Comparison of ENCODE assay signal across 1 cellular context in genomic region chr15:99565281-99566156, GRCh38.
TF ChIP-seq lines count a peak whose summit lies in the region.

MEF2A (plus strand) TSS chr15:99565984; CDS start chr15:99633120, 67,136 bp downstream.

TF ChIP-seq in HEK293, 187 proteins besides CTCF, POLR2A, EP300 and RAD21 (continued from another document):
- TF ChIP-seq ZNF639 (tag by site-specific recombination; IDR thresholded peaks at IDR 0.05), result peak; percentile 87
- TF ChIP-seq, protein P1, sequence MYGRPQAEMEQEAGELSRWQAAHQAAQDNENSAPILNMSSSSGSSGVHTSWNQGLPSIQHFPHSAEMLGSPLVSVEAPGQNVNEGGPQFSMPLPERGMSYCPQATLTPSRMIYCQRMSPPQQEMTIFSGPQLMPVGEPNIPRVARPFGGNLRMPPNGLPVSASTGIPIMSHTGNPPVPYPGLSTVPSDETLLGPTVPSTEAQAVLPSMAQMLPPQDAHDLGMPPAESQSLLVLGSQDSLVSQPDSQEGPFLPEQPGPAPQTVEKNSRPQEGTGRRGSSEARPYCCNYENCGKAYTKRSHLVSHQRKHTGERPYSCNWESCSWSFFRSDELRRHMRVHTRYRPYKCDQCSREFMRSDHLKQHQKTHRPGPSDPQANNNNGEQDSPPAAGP (tag by site-specific recombination; IDR thresholded peaks at IDR 0.05), result peak; percentile 93
- TF ChIP-seq ZNF518A (tag by site-specific recombination; conservative IDR thresholded peaks at IDR 0.05; ENCODE audit: low read depth), result peak; percentile 41; the same call in 1 of the 2 replicates
- TF ChIP-seq RBAK (tag by site-specific recombination; IDR thresholded peaks at IDR 0.05), result 0 out of 2 replicates have a peak, but pooled peaks have one; percentile 48
- no peak for TF ChIP-seq ZNF654 (tag by site-specific recombination; IDR thresholded peaks at IDR 0.05; ENCODE audit: low read depth)
- peak; percentile 99 for TF ChIP-seq ZNF501 (tag by site-specific recombination; IDR thresholded peaks at IDR 0.05)
- peak; percentile 81 for TF ChIP-seq ZNF629 (tag by site-specific recombination; IDR thresholded peaks at IDR 0.05)
- TF ChIP-seq GLIS1 (tag by site-specific recombination; IDR thresholded peaks at IDR 0.05), result peak; percentile 64
- TF ChIP-seq, protein P2, sequence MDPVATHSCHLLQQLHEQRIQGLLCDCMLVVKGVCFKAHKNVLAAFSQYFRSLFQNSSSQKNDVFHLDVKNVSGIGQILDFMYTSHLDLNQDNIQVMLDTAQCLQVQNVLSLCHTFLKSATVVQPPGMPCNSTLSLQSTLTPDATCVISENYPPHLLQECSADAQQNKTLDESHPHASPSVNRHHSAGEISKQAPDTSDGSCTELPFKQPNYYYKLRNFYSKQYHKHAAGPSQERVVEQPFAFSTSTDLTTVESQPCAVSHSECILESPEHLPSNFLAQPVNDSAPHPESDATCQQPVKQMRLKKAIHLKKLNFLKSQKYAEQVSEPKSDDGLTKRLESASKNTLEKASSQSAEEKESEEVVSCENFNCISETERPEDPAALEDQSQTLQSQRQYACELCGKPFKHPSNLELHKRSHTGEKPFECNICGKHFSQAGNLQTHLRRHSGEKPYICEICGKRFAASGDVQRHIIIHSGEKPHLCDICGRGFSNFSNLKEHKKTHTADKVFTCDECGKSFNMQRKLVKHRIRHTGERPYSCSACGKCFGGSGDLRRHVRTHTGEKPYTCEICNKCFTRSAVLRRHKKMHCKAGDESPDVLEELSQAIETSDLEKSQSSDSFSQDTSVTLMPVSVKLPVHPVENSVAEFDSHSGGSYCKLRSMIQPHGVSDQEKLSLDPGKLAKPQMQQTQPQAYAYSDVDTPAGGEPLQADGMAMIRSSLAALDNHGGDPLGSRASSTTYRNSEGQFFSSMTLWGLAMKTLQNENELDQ (tag by site-specific recombination; IDR thresholded peaks at IDR 0.05; ENCODE audit: low read depth), result no peak
- TF ChIP-seq ZNF658 (tag by site-specific recombination; IDR thresholded peaks at IDR 0.05), result no peak
- TF ChIP-seq ZFHX2 (tag by site-specific recombination; conservative IDR thresholded peaks at IDR 0.05), result peak; percentile 92
- TF ChIP-seq ZNF302 (tag by site-specific recombination; IDR thresholded peaks at IDR 0.05; ENCODE audit: low read depth), result peak; percentile 83; the same call in 1 of the 2 replicates
- TF ChIP-seq ZNF768 (tag by site-specific recombination; IDR thresholded peaks at IDR 0.05), result no peak
- 0 out of 2 replicates have a peak, but pooled peaks have one; percentile 35 for TF ChIP-seq ZSCAN16 (tag by site-specific recombination; IDR thresholded peaks at IDR 0.05)
- no peak for TF ChIP-seq ZNF530 (tag by site-specific recombination; IDR thresholded peaks at IDR 0.05; ENCODE audit: low read depth)
- no peak for TF ChIP-seq ZNF211 (tag by site-specific recombination; IDR thresholded peaks at IDR 0.05; ENCODE audit: low read depth)
- no peak for TF ChIP-seq ZNF248 (tag by site-specific recombination; IDR thresholded peaks at IDR 0.05)
- no peak for TF ChIP-seq ZNF416 (tag by site-specific recombination; IDR thresholded peaks at IDR 0.05)
- TF ChIP-seq ZNF366 (tag by site-specific recombination; conservative IDR thresholded peaks at IDR 0.05), result peak; percentile 63
- no peak for TF ChIP-seq ZFP3 (tag by site-specific recombination; IDR thresholded peaks at IDR 0.05; ENCODE audit: low read depth)
- no peak for TF ChIP-seq ZNF670 (tag by site-specific recombination; IDR thresholded peaks at IDR 0.05; ENCODE audit: low read depth)
- TF ChIP-seq, protein P3, sequence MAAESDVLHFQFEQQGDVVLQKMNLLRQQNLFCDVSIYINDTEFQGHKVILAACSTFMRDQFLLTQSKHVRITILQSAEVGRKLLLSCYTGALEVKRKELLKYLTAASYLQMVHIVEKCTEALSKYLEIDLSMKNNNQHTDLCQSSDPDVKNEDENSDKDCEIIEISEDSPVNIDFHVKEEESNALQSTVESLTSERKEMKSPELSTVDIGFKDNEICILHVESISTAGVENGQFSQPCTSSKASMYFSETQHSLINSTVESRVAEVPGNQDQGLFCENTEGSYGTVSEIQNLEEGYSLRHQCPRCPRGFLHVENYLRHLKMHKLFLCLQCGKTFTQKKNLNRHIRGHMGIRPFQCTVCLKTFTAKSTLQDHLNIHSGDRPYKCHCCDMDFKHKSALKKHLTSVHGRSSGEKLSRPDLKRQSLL (tag by site-specific recombination; IDR thresholded peaks at IDR 0.05), result no peak
- peak; percentile 94 for TF ChIP-seq ZBTB17 (tag by site-specific recombination; IDR thresholded peaks at IDR 0.05)
- no peak for TF ChIP-seq SALL2 (tag by site-specific recombination; IDR thresholded peaks at IDR 0.05; ENCODE audit: borderline replicate concordance)
- TF ChIP-seq GLIS2 (tag by site-specific recombination; IDR thresholded peaks at IDR 0.05), result peak; percentile 75
- no peak for TF ChIP-seq BCL11A (tag by site-specific recombination; IDR thresholded peaks at IDR 0.05; ENCODE audit: low read depth)
- TF ChIP-seq GFI1B (tag by site-specific recombination; IDR thresholded peaks at IDR 0.05), result no peak
- no peak for TF ChIP-seq ZNF785 (tag by site-specific recombination; IDR thresholded peaks at IDR 0.05)
- TF ChIP-seq ZNF610 (tag by site-specific recombination; IDR thresholded peaks at IDR 0.05; ENCODE audit: borderline replicate concordance), result peak; percentile 85
- TF ChIP-seq ZNF202 (tag by site-specific recombination; IDR thresholded peaks at IDR 0.05; ENCODE audit: borderline replicate concordance), result no peak
- no peak for TF ChIP-seq ZNF175 (tag by site-specific recombination; IDR thresholded peaks at IDR 0.05)
- TF ChIP-seq ZSCAN18 (tag by site-specific recombination; IDR thresholded peaks at IDR 0.05), result peak; percentile 89
- TF ChIP-seq ZSCAN23 (tag by site-specific recombination; IDR thresholded peaks at IDR 0.05), result peak; percentile 74; the same call in 1 of the 2 replicates
- peak; percentile 95 for TF ChIP-seq KLF8 (tag by site-specific recombination; IDR thresholded peaks at IDR 0.05)
- 0 out of 2 replicates have a peak, but pooled peaks have one; percentile 72 for TF ChIP-seq ZFP69B (tag by site-specific recombination; IDR thresholded peaks at IDR 0.05)
- no peak for TF ChIP-seq ZNF350 (tag by site-specific recombination; IDR thresholded peaks at IDR 0.05)
- no peak for TF ChIP-seq ZNF701 (tag by site-specific recombination; IDR thresholded peaks at IDR 0.05)
- no peak for TF ChIP-seq ZNF354C (tag by site-specific recombination; IDR thresholded peaks at IDR 0.05; ENCODE audit: borderline replicate concordance, low read depth)
- TF ChIP-seq HOXD13 (CRISPR knock-in tag; IDR thresholded peaks at IDR 0.05; ENCODE audit: borderline replicate concordance), result no peak
- TF ChIP-seq ZNF133 (tag by site-specific recombination; IDR thresholded peaks at IDR 0.05), result no peak
- peak; percentile 84 for TF ChIP-seq WT1 (tag by site-specific recombination; IDR thresholded peaks at IDR 0.05)
- peak; percentile 46; the same call in 1 of the 2 replicates for TF ChIP-seq ZNF600 (tag by site-specific recombination; IDR thresholded peaks at IDR 0.05)
- TF ChIP-seq ZNF426 (tag by site-specific recombination; IDR thresholded peaks at IDR 0.05), result no peak
- TF ChIP-seq FEZF1 (tag by site-specific recombination; IDR thresholded peaks at IDR 0.05), result peak; percentile 48; the same call in 1 of the 2 replicates
- TF ChIP-seq ZNF488 (tag by site-specific recombination; IDR thresholded peaks at IDR 0.05), result no peak
- 0 out of 2 replicates have a peak, but pooled peaks have one; percentile 62 for TF ChIP-seq INSM2 (tag by site-specific recombination; IDR thresholded peaks at IDR 0.05)
- peak; percentile 32; the same call in 1 of the 2 replicates for TF ChIP-seq ZNF623 (tag by site-specific recombination; IDR thresholded peaks at IDR 0.05)
- TF ChIP-seq SP3 (tag by site-specific recombination; IDR thresholded peaks at IDR 0.05), result peak; percentile 73
- no peak for TF ChIP-seq ZNF791 (tag by site-specific recombination; IDR thresholded peaks at IDR 0.05)
- no peak for TF ChIP-seq ZNF585B (tag by site-specific recombination; IDR thresholded peaks at IDR 0.05)
- no peak for TF ChIP-seq ZNF221 (tag by site-specific recombination; IDR thresholded peaks at IDR 0.05; ENCODE audit: borderline replicate concordance)
